Comparison of ENCODE assay signal across 1 cellular context in the genomic region with DNA sequence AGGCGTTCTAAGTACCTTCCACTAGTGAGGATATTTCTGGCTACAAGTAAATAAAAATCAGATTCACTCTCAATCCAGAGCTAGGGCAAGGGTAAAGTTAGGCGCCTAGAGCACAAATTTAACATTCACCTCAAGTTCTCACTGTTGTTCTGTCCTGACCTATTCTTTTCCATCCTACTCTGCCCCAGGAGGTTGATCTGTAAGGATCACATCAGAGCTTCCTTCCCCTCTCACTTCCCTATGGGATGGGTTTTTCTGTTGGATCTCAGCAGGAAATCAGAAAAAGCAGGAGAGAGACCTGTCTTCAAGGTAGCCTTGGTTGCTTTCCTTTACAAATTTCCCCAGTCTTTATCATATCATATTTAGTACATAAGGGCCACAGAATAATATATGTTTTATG.
TF ChIP-seq lines count a peak whose summit lies in the region.

No MANE protein-coding gene starts in this region.

TF ChIP-seq in WTC11, 78 proteins besides CTCF, POLR2A, EP300 and RAD21 (continued from another document):
- no peak for TF ChIP-seq PRDM15 (CRISPR knock-in tag; IDR thresholded peaks at IDR 0.05)
- TF ChIP-seq TEAD1 (CRISPR knock-in tag; IDR thresholded peaks at IDR 0.05), result no peak
- TF ChIP-seq E2F1 (CRISPR knock-in tag; IDR thresholded peaks at IDR 0.05), result no peak
- TF ChIP-seq TCF7 (CRISPR knock-in tag; IDR thresholded peaks at IDR 0.05; ENCODE audit: low read depth), result no peak
- no peak for TF ChIP-seq MXD4 (CRISPR knock-in tag; IDR thresholded peaks at IDR 0.05; ENCODE audit: borderline replicate concordance)
- TF ChIP-seq, protein P1, sequence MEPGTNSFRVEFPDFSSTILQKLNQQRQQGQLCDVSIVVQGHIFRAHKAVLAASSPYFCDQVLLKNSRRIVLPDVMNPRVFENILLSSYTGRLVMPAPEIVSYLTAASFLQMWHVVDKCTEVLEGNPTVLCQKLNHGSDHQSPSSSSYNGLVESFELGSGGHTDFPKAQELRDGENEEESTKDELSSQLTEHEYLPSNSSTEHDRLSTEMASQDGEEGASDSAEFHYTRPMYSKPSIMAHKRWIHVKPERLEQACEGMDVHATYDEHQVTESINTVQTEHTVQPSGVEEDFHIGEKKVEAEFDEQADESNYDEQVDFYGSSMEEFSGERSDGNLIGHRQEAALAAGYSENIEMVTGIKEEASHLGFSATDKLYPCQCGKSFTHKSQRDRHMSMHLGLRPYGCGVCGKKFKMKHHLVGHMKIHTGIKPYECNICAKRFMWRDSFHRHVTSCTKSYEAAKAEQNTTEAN (CRISPR knock-in tag; IDR thresholded peaks at IDR 0.05), result no peak
- TF ChIP-seq ZNF281 (CRISPR knock-in tag; IDR thresholded peaks at IDR 0.05), result no peak
- no peak for TF ChIP-seq ZNF219 (CRISPR knock-in tag; IDR thresholded peaks at IDR 0.05; ENCODE audit: borderline replicate concordance)
- TF ChIP-seq PREB (CRISPR knock-in tag; IDR thresholded peaks at IDR 0.05; ENCODE audit: borderline replicate concordance), result no peak
- TF ChIP-seq ZNF263 (CRISPR knock-in tag; IDR thresholded peaks at IDR 0.05; ENCODE audit: low read depth), result no peak
- no peak for TF ChIP-seq SMAD3 (CRISPR knock-in tag; IDR thresholded peaks at IDR 0.05; ENCODE audit: borderline replicate concordance)
- TF ChIP-seq, protein P2, sequence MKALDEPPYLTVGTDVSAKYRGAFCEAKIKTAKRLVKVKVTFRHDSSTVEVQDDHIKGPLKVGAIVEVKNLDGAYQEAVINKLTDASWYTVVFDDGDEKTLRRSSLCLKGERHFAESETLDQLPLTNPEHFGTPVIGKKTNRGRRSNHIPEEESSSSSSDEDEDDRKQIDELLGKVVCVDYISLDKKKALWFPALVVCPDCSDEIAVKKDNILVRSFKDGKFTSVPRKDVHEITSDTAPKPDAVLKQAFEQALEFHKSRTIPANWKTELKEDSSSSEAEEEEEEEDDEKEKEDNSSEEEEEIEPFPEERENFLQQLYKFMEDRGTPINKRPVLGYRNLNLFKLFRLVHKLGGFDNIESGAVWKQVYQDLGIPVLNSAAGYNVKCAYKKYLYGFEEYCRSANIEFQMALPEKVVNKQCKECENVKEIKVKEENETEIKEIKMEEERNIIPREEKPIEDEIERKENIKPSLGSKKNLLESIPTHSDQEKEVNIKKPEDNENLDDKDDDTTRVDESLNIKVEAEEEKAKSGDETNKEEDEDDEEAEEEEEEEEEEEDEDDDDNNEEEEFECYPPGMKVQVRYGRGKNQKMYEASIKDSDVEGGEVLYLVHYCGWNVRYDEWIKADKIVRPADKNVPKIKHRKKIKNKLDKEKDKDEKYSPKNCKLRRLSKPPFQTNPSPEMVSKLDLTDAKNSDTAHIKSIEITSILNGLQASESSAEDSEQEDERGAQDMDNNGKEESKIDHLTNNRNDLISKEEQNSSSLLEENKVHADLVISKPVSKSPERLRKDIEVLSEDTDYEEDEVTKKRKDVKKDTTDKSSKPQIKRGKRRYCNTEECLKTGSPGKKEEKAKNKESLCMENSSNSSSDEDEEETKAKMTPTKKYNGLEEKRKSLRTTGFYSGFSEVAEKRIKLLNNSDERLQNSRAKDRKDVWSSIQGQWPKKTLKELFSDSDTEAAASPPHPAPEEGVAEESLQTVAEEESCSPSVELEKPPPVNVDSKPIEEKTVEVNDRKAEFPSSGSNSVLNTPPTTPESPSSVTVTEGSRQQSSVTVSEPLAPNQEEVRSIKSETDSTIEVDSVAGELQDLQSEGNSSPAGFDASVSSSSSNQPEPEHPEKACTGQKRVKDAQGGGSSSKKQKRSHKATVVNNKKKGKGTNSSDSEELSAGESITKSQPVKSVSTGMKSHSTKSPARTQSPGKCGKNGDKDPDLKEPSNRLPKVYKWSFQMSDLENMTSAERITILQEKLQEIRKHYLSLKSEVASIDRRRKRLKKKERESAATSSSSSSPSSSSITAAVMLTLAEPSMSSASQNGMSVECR (CRISPR knock-in tag; IDR thresholded peaks at IDR 0.05; ENCODE audit: borderline replicate concordance), result no peak
- TF ChIP-seq E2F4 (CRISPR knock-in tag; IDR thresholded peaks at IDR 0.05; ENCODE audit: borderline replicate concordance, low read depth), result no peak
- no peak for TF ChIP-seq ATF6 (CRISPR knock-in tag; IDR thresholded peaks at IDR 0.05)
- TF ChIP-seq TEAD4 (CRISPR knock-in tag; IDR thresholded peaks at IDR 0.05), result no peak
